14 cellular contexts compared by ENCODE assay signal in genomic region chr6:57198926-57199636, GRCh38. TPM values are rescaled to one million over a fixed set of nuclear protein-coding genes. Genes with fewer than 3 reads are reported as not detected.
DNase-seq lines count a peak whose midpoint lies in the region; ATAC-seq, FAIRE-seq and TF ChIP-seq lines count a peak whose summit lies in the region.
"Had no signal": no experiment of that assay in that cellular context is flagged by ENCODE, and none has a peak within 500 bp of the region (broad histone marks: within the 10 kb centered on the region; RNA-seq: fewer than 3 reads in every experiment).

No MANE protein-coding gene starts in this region.

- TF ChIP-seq CTCF in AG09319 (IDR thresholded peaks at IDR 0.05; ENCODE audit: low read depth, low read length) (no peak; the same call in 1 of the 2 replicates), chondrocyte (IDR thresholded peaks at IDR 0.05) (peak; percentile 9), glutamatergic neuron (IDR thresholded peaks at IDR 0.05; ENCODE audit: partially characterized antibody, unreplicated experiment) (no peak)

- no peak overlapping the region for H3K4me3 Mint-ChIP-seq in chondrocyte (ENCODE audit: unreplicated experiment)
- H3K4me3 Mint-ChIP-seq in activated CD4-positive, alpha-beta T cell treated with anti-CD3 and anti-CD28 coated beads for 36 hours = no peak overlapping the region
- no peak overlapping the region for H3K4me3 Mint-ChIP-seq in glutamatergic neuron (ENCODE audit: unreplicated experiment)
- H3K4me3 Mint-ChIP-seq: activated naive CD4-positive, alpha-beta T cell treated with anti-CD3 and anti-CD28 coated beads, Interleukin-2, amount 10 ng/mL, durations not matched to agents 7 days and 5 days; stimulated activated naive CD8-positive, alpha-beta T cell treated with anti-CD3 and anti-CD28 coated beads, Interleukin-15, amount 100 ng/mL, for 72 hours had no signal

- ATAC-seq in activated CD4-positive, alpha-beta T cell treated with anti-CD3 and anti-CD28 coated beads for 36 hours = no peak
- ATAC-seq: foreskin keratinocyte; stimulated activated naive CD8-positive, alpha-beta T cell treated with anti-CD3 and anti-CD28 coated beads, Interleukin-15, amount 100 ng/mL, for 72 hours had no signal

- H3K4me1 ChIP-seq in HUES48 (ENCODE audit: control insufficient read depth, insufficient read depth, low read length) (peaks cover 14% of the 10 kb centered on the region), muscle layer of colon (ENCODE audit: insufficient read depth, low read length) (peaks cover 42% of the 10 kb centered on the region)
- H3K4me1 ChIP-seq: foreskin keratinocyte had no signal

- DNase-seq in AG09319 (ENCODE audit: extremely low read depth, low read depth) = peak; percentile 20
- no peak for DNase-seq in chondrocyte (ENCODE audit: low spot score)
- no peak for DNase-seq in activated CD4-positive, alpha-beta T cell treated with anti-CD3 and anti-CD28 coated beads for 36 hours
- no peak for DNase-seq in GM12891 (ENCODE audit: insufficient read length, low spot score)
- DNase-seq in glutamatergic neuron = no peak
- no peak for DNase-seq in NK-92 (lab: John Stamatoyannopoulos, UW; ENCODE audit: unreplicated experiment)
- DNase-seq: activated naive CD4-positive, alpha-beta T cell treated with anti-CD3 and anti-CD28 coated beads, Interleukin-2, amount 10 ng/mL, durations not matched to agents 7 days and 5 days; effector memory CD4-positive, alpha-beta T cell; foreskin keratinocyte; ovary; stimulated activated naive CD8-positive, alpha-beta T cell treated with anti-CD3 and anti-CD28 coated beads, Interleukin-15, amount 100 ng/mL, for 72 hours had no signal

- H3K9me3 ChIP-seq in HUES48 (ENCODE audit: control insufficient read depth, insufficient read depth, low read length) (no peaks in the 10 kb centered on the region), muscle layer of colon (ENCODE audit: low read length) (no peaks in the 10 kb centered on the region)
- H3K9me3 ChIP-seq: ovary had no signal

- peaks cover 8% of the 10 kb centered on the region for H3K36me3 ChIP-seq in HUES48 (ENCODE audit: control insufficient read depth, insufficient read depth, low read length)
- no peaks in the 10 kb centered on the region for H3K36me3 ChIP-seq in muscle layer of colon (ENCODE audit: insufficient read depth, low read length)
- H3K36me3 ChIP-seq: ovary had no signal

- H3K4me3 ChIP-seq in HUES48 (ENCODE audit: low read depth, low read length) (no peak overlapping the region), muscle layer of colon (ENCODE audit: low read depth in 1 of 2, low read length in 2 of 2) (no peak overlapping the region)
- H3K4me3 ChIP-seq: ovary had no signal

- intact Hi-C loops in activated CD4-positive, alpha-beta T cell treated with anti-CD3 and anti-CD28 coated beads for 36 hours (cut with DNase I, micrococcal nuclease) = no loop called here

- no peak for FAIRE-seq in GM12891 (lab: Jason Lieb, UNC)
- FAIRE-seq: keratinocyte had no signal

- H3K4me1 Mint-ChIP-seq in chondrocyte (ENCODE audit: low read depth) = peaks cover 41% of the 10 kb centered on the region
- no peaks in the 10 kb centered on the region for H3K4me1 Mint-ChIP-seq in activated CD4-positive, alpha-beta T cell treated with anti-CD3 and anti-CD28 coated beads for 36 hours
- H3K4me1 Mint-ChIP-seq in glutamatergic neuron (ENCODE audit: low read depth, unreplicated experiment) = peaks cover 4% of the 10 kb centered on the region
- H3K4me1 Mint-ChIP-seq: activated naive CD4-positive, alpha-beta T cell treated with anti-CD3 and anti-CD28 coated beads, Interleukin-2, amount 10 ng/mL, durations not matched to agents 7 days and 5 days; stimulated activated naive CD8-positive, alpha-beta T cell treated with anti-CD3 and anti-CD28 coated beads, Interleukin-15, amount 100 ng/mL, for 72 hours had no signal

- H3K27me3 Mint-ChIP-seq in chondrocyte (ENCODE audit: low read depth) (no peaks in the 10 kb centered on the region), glutamatergic neuron (ENCODE audit: unreplicated experiment) (no peaks in the 10 kb centered on the region)
- no peaks in the 10 kb centered on the region for H3K27me3 Mint-ChIP-seq in activated CD4-positive, alpha-beta T cell treated with anti-CD3 and anti-CD28 coated beads for 36 hours
- H3K27me3 Mint-ChIP-seq: activated naive CD4-positive, alpha-beta T cell treated with anti-CD3 and anti-CD28 coated beads, Interleukin-2, amount 10 ng/mL, durations not matched to agents 7 days and 5 days; stimulated activated naive CD8-positive, alpha-beta T cell treated with anti-CD3 and anti-CD28 coated beads, Interleukin-15, amount 100 ng/mL, for 72 hours had no signal

- no peak for TF ChIP-seq POLR2A in GM12891 (IDR thresholded peaks at IDR 0.05; ENCODE audit: low read depth, low read length)

- peaks cover 6% of the 10 kb centered on the region for H3K36me3 Mint-ChIP-seq in chondrocyte (ENCODE audit: low read depth)
- H3K36me3 Mint-ChIP-seq in activated CD4-positive, alpha-beta T cell treated with anti-CD3 and anti-CD28 coated beads for 36 hours (ENCODE audit: low read depth) = no peaks in the 10 kb centered on the region
- H3K36me3 Mint-ChIP-seq in glutamatergic neuron (ENCODE audit: unreplicated experiment) = no peaks in the 10 kb centered on the region

- H3K27ac Mint-ChIP-seq in chondrocyte (ENCODE audit: unreplicated experiment) = peak overlapping the region; percentile 81
- H3K27ac Mint-ChIP-seq in activated CD4-positive, alpha-beta T cell treated with anti-CD3 and anti-CD28 coated beads for 36 hours = no peak overlapping the region
- no peak overlapping the region for H3K27ac Mint-ChIP-seq in glutamatergic neuron (ENCODE audit: unreplicated experiment)
- H3K27ac Mint-ChIP-seq: activated naive CD4-positive, alpha-beta T cell treated with anti-CD3 and anti-CD28 coated beads, Interleukin-2, amount 10 ng/mL, durations not matched to agents 7 days and 5 days had no signal

- H3K27me3 ChIP-seq in HUES48 (ENCODE audit: control insufficient read depth, insufficient read depth, low read length) (no peaks in the 10 kb centered on the region), muscle layer of colon (ENCODE audit: control insufficient read depth in 1 of 2, insufficient read depth in 2 of 2, low read length in 2 of 2) (no peaks in the 10 kb centered on the region)
- H3K27me3 ChIP-seq: foreskin keratinocyte, ovary had no signal

- no peaks in the 10 kb centered on the region for H3K9me3 Mint-ChIP-seq in chondrocyte (ENCODE audit: low read depth)
- H3K9me3 Mint-ChIP-seq in activated CD4-positive, alpha-beta T cell treated with anti-CD3 and anti-CD28 coated beads for 36 hours (ENCODE audit: low read depth) = no peaks in the 10 kb centered on the region
- H3K9me3 Mint-ChIP-seq in glutamatergic neuron (ENCODE audit: unreplicated experiment) = no peaks in the 10 kb centered on the region
- H3K9me3 Mint-ChIP-seq: activated naive CD4-positive, alpha-beta T cell treated with anti-CD3 and anti-CD28 coated beads, Interleukin-2, amount 10 ng/mL, durations not matched to agents 7 days and 5 days; stimulated activated naive CD8-positive, alpha-beta T cell treated with anti-CD3 and anti-CD28 coated beads, Interleukin-15, amount 100 ng/mL, for 72 hours had no signal

- H3K9ac ChIP-seq in HUES48 (ENCODE audit: low read depth, low read length) (no peak overlapping the region), muscle layer of colon (ENCODE audit: low read length) (no peak overlapping the region)

- POLR2A ChIA-PET in activated CD4-positive, alpha-beta T cell treated with anti-CD3 and anti-CD28 coated beads for 36 hours (lab: Charles Lee) = no interaction called here

- H3K27ac ChIP-seq in HUES48 (ENCODE audit: low read depth, low read length) (peak overlapping the region; percentile 76), muscle layer of colon (ENCODE audit: low read depth, low read length) (peak overlapping the region; percentile 47)
- H3K27ac ChIP-seq: foreskin keratinocyte, ovary had no signal

- CTCF ChIA-PET in activated CD4-positive, alpha-beta T cell treated with anti-CD3 and anti-CD28 coated beads for 36 hours (lab: Charles Lee) = no interaction called here

TF ChIP-seq in GM12891, 5 proteins besides CTCF, POLR2A, EP300 and RAD21:
- no peak for TF ChIP-seq POLR2AphosphoS5 (IDR thresholded peaks at IDR 0.05; ENCODE audit: low read depth, low read length)
- TF ChIP-seq SPI1 (IDR thresholded peaks at IDR 0.05; ENCODE audit: low read depth, low read length) = no peak
- no peak for TF ChIP-seq POU2F2 (IDR thresholded peaks at IDR 0.05; ENCODE audit: low read depth, low read length)
- no peak for TF ChIP-seq TAF1 (IDR thresholded peaks at IDR 0.05; ENCODE audit: low read depth, low read length)
- no peak for TF ChIP-seq PAX5 (IDR thresholded peaks at IDR 0.05; ENCODE audit: insufficient read depth, low read length, severe bottlenecking)

RNA-seq across cellular contexts. Expression of gene RAB23, which starts 23.0 kb away (rescaled TPM):
- 69.7 to 79.4 TPM (median 78.4 TPM) in 3 replicates for total RNA-seq in chondrocyte
- total RNA-seq in activated CD4-positive, alpha-beta T cell treated with anti-CD3 and anti-CD28 coated beads for 36 hours = 1 to 10 TPM; 1.4 to 1.5 TPM
- 0.99 TPM for polyA plus RNA-seq in GM12891 (2012; ENCODE audit: low read depth, missing spikeins)
- 4.0 TPM for total RNA-seq in glutamatergic neuron (ENCODE audit: unreplicated experiment)

RNA-seq across cellular contexts. Expression of gene BAG2, which starts 27.0 kb away (rescaled TPM):
- total RNA-seq in chondrocyte = 12.1 to 13.7 TPM (median 12.1 TPM) in 3 replicates
- total RNA-seq in activated CD4-positive, alpha-beta T cell treated with anti-CD3 and anti-CD28 coated beads for 36 hours = 1 to 10 TPM; 8.2 to 8.8 TPM
- polyA plus RNA-seq in GM12891 (2012; ENCODE audit: low read depth, missing spikeins) = 4.5 TPM
- 1.2 TPM for total RNA-seq in glutamatergic neuron (ENCODE audit: unreplicated experiment)

Comparison
In these comparisons a context has a peak if more than half of its experiments do, and no peak if none do; other contexts are left out.
1. RNA of gene RAB23, which starts 23.0 kb away (total RNA-seq): 69.7 to 79.4 TPM in chondrocyte; 4.0 TPM in glutamatergic neuron (single experiment) and 1.4 to 1.5 TPM in activated CD4-positive, alpha-beta T cell treated with anti-CD3 and anti-CD28 coated beads for 36 hours; every median in the first group is over 10 times any median in the second.